In the genomic region with DNA sequence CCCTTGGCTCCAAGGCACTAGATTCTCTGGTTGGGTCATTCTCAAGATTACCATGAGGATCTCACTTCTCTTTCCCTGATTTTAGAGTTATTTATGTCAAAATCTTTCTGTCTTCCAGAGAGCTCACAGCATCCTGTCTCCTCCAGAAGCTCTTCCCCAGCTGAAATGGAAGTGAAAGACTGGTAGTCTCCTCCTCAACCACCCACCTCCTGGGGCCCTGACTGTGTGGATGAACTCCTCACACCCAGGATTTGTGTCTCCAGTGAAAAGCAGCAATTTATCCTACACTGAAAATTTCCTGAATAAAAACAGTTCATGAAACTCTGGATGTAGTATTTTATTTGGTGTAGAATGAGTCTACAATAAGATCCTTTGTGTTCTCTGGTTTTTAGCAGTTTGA, we compare ENCODE assay signal across 19 cellular contexts. TPM values are rescaled to one million over a fixed set of nuclear protein-coding genes. Genes with fewer than 3 reads are reported as not detected.
"Had no signal": no experiment of that assay in that cellular context is flagged by ENCODE, and none has a peak within 500 bp of the region (broad histone marks: within the 10 kb centered on the region; RNA-seq: fewer than 3 reads in every experiment).

No MANE protein-coding gene starts in this region.

- H3K27ac ChIP-seq: brain microvascular endothelial cell, hepatocyte, testis, uterus had no signal

- H3K9me3 ChIP-seq: testis, uterus had no signal

- H3K36me3 ChIP-seq: brain microvascular endothelial cell, sigmoid colon, uterus had no signal

- H3K79me2 ChIP-seq: hepatocyte had no signal

- H3K4me3 Mint-ChIP-seq: activated CD4-positive, alpha-beta memory T cell treated with anti-CD3 and anti-CD28 coated beads, Interleukin-2, amount 10 ng/mL, durations not matched to agents 7 days and 5 days; activated naive CD8-positive, alpha-beta T cell; stimulated activated naive CD8-positive, alpha-beta T cell treated with anti-CD3 and anti-CD28 coated beads, Interleukin-15, Interleukin-2, amounts not matched to agents 100 ng/mL and 50 ng/mL, for 24 hours; T-cell had no signal

- H2AFZ ChIP-seq: hepatocyte had no signal

- H3K27ac Mint-ChIP-seq: activated CD4-positive, alpha-beta memory T cell treated with anti-CD3 and anti-CD28 coated beads, Interleukin-2, amount 10 ng/mL, durations not matched to agents 7 days and 5 days; activated naive CD8-positive, alpha-beta T cell; stimulated activated naive CD8-positive, alpha-beta T cell treated with anti-CD3 and anti-CD28 coated beads, Interleukin-15, Interleukin-2, amounts not matched to agents 100 ng/mL and 50 ng/mL, for 24 hours; T-cell had no signal

- H3K4me3 ChIP-seq: hepatocyte, sigmoid colon, testis, uterus had no signal

- H3K9me3 Mint-ChIP-seq: activated CD4-positive, alpha-beta memory T cell treated with anti-CD3 and anti-CD28 coated beads, Interleukin-2, amount 10 ng/mL, durations not matched to agents 7 days and 5 days had no signal

- H3K27me3 Mint-ChIP-seq: stimulated activated naive CD8-positive, alpha-beta T cell treated with anti-CD3 and anti-CD28 coated beads, Interleukin-15, Interleukin-2, amounts not matched to agents 100 ng/mL and 50 ng/mL, for 24 hours had no signal

- DNase-seq: activated CD4-positive, alpha-beta memory T cell treated with anti-CD3 and anti-CD28 coated beads, Interleukin-2, amount 10 ng/mL, durations not matched to agents 7 days and 5 days; activated gamma-delta T cell; activated T-cell treated with anti-CD3 and anti-CD28 coated beads, Interleukin-2, amount 50 U/mL, for 48 hours; brain microvascular endothelial cell; foreskin melanocyte; midbrain; naive B cell; posterior cingulate gyrus; sigmoid colon; stimulated activated CD4-positive, alpha-beta T cell treated with anti-CD3 and anti-CD28 coated beads, Interleukin-4, amount 100 ng/mL, for 1 hour; stimulated activated CD8-positive, alpha-beta memory T cell treated with anti-CD3 and anti-CD28 coated beads, Interleukin-4, amount 100 ng/mL, for 48 hours; T-cell; T1000; testis; uterus had no signal

- H3K4me1 Mint-ChIP-seq: activated CD4-positive, alpha-beta memory T cell treated with anti-CD3 and anti-CD28 coated beads, Interleukin-2, amount 10 ng/mL, durations not matched to agents 7 days and 5 days had no signal

- H3K4me1 ChIP-seq: sigmoid colon, testis, uterus had no signal

- H3K27me3 ChIP-seq: brain microvascular endothelial cell, hepatocyte, sigmoid colon, testis, uterus had no signal

- H3K36me3 Mint-ChIP-seq: activated naive CD8-positive, alpha-beta T cell; T-cell had no signal

- ATAC-seq: T-cell had no signal

- H3K4me2 ChIP-seq: hepatocyte had no signal

RNA-seq across cellular contexts. Expression of a gene that starts 12.0 kb away (rescaled TPM):
- total RNA-seq: activated CD4-positive, alpha-beta memory T cell treated with anti-CD3 and anti-CD28 coated beads, Interleukin-2, amount 10 ng/mL, durations not matched to agents 7 days and 5 days; chondrocyte had no signal
- polyA plus RNA-seq: hepatocyte had no signal
